ENCODE assay signal across 14 cellular contexts in genomic region chr5:52743529-52743928, GRCh38. TPM values are rescaled to one million over a fixed set of nuclear protein-coding genes. Genes with fewer than 3 reads are reported as not detected.
DNase-seq lines count a peak whose midpoint lies in the region; ATAC-seq, FAIRE-seq and TF ChIP-seq lines count a peak whose summit lies in the region.
"Had no signal": no experiment of that assay in that cellular context is flagged by ENCODE, and none has a peak within 500 bp of the region (broad histone marks: within the 10 kb centered on the region; RNA-seq: fewer than 3 reads in every experiment).

No MANE protein-coding gene starts in this region.

- no peak overlapping the region for H4K91ac ChIP-seq in trophoblast cell (ENCODE audit: low read depth, low read length)

- H3K18ac ChIP-seq in trophoblast cell (ENCODE audit: low read length) = no peak overlapping the region

- peak overlapping the region; percentile 43 for H2BK120ac ChIP-seq in trophoblast cell (ENCODE audit: insufficient read depth, low read length, poor library complexity)

- no peaks in the 10 kb centered on the region for H3K9me3 ChIP-seq in CD4-positive, alpha-beta memory T cell (ENCODE audit: control insufficient read depth in 1 of 2, low read length in 2 of 2)
- H3K9me3 ChIP-seq in trophoblast cell (ENCODE audit: insufficient read depth, low read depth, low read length) (no peaks in the 10 kb centered on the region), pancreas (no peaks in the 10 kb centered on the region)
- H3K9me3 ChIP-seq: breast epithelium had no signal

- H2BK5ac ChIP-seq in trophoblast cell (ENCODE audit: low read depth, low read length, poor library complexity) = no peak overlapping the region

- no peaks in the 10 kb centered on the region for H3K27me3 Mint-ChIP-seq in CD4-positive, alpha-beta memory T cell
- H3K27me3 Mint-ChIP-seq in activated naive CD8-positive, alpha-beta T cell treated with anti-CD3 and anti-CD28 coated beads, Interleukin-2, amount 50 U/mL, for 24 hours = no peaks in the 10 kb centered on the region

- peak overlapping the region; percentile 12 to 75 (median 56) for H3K4me3 Mint-ChIP-seq in CD4-positive, alpha-beta memory T cell
- H3K4me3 Mint-ChIP-seq in activated naive CD8-positive, alpha-beta T cell treated with anti-CD3 and anti-CD28 coated beads, Interleukin-2, amount 50 U/mL, for 24 hours = peak overlapping the region; percentile 12
- H3K4me3 Mint-ChIP-seq: CD14-positive monocyte had no signal

- peaks cover 42 to 67% (median 48%) of the 10 kb centered on the region in 4 donors for H3K4me1 Mint-ChIP-seq in CD4-positive, alpha-beta memory T cell
- peaks cover 67% of the 10 kb centered on the region for H3K4me1 Mint-ChIP-seq in activated naive CD8-positive, alpha-beta T cell treated with anti-CD3 and anti-CD28 coated beads, Interleukin-2, amount 50 U/mL, for 24 hours

- H3K27me3 ChIP-seq in CD4-positive, alpha-beta memory T cell (ENCODE audit: insufficient read depth, low read length) = no peaks in the 10 kb centered on the region
- H3K27me3 ChIP-seq in trophoblast cell (ENCODE audit: insufficient read depth, low read length) (no peaks in the 10 kb centered on the region), pancreas (no peaks in the 10 kb centered on the region)
- H3K27me3 ChIP-seq: breast epithelium had no signal

- H3K27ac ChIP-seq in CD4-positive, alpha-beta memory T cell (ENCODE audit: low read depth, low read length) = peak overlapping the region; percentile 34
- H3K27ac ChIP-seq in trophoblast cell (ENCODE audit: low read depth, low read length) = no peak overlapping the region
- H3K27ac ChIP-seq in pancreas = no peak overlapping the region

- no peaks in the 10 kb centered on the region for H3K36me3 ChIP-seq in CD4-positive, alpha-beta memory T cell (ENCODE audit: insufficient read depth, low read length)
- H3K36me3 ChIP-seq in trophoblast cell (ENCODE audit: control insufficient read depth in 1 of 2, insufficient read depth in 2 of 2, low read length in 2 of 2) (no peaks in the 10 kb centered on the region), pancreas (no peaks in the 10 kb centered on the region)
- H3K36me3 ChIP-seq: breast epithelium had no signal

- H3K4me2 ChIP-seq in trophoblast cell (ENCODE audit: low read length) = no peak overlapping the region

- no peak overlapping the region for H3K23ac ChIP-seq in trophoblast cell (ENCODE audit: low read length)

- no peaks in the 10 kb centered on the region for H3K79me2 ChIP-seq in trophoblast cell (ENCODE audit: control insufficient read depth, insufficient read depth, low read length, poor library complexity)

- ATAC-seq in GM18868 (IDR thresholded peaks at IDR 0.05; ENCODE audit: unreplicated experiment) (peak; percentile 8), pancreas (no peak), HG03520 (IDR thresholded peaks at IDR 0.05; ENCODE audit: unreplicated experiment) (no peak)
- ATAC-seq in activated naive CD8-positive, alpha-beta T cell treated with anti-CD3 and anti-CD28 coated beads, Interleukin-2, amount 50 U/mL, for 24 hours = peak; percentile 22
- ATAC-seq: HCT116, sciatic nerve had no signal

- no peak overlapping the region for H4K12ac ChIP-seq in trophoblast cell (ENCODE audit: low read depth, low read length)

- no peaks in the 10 kb centered on the region for H3K9me3 Mint-ChIP-seq in CD4-positive, alpha-beta memory T cell
- H3K9me3 Mint-ChIP-seq in activated naive CD8-positive, alpha-beta T cell treated with anti-CD3 and anti-CD28 coated beads, Interleukin-2, amount 50 U/mL, for 24 hours = no peaks in the 10 kb centered on the region

- TF ChIP-seq CTCF in pancreas (IDR thresholded peaks at IDR 0.05) = no peak

- peaks cover 49% of the 10 kb centered on the region for H3K4me1 ChIP-seq in CD4-positive, alpha-beta memory T cell (ENCODE audit: insufficient read depth, low read length)
- H3K4me1 ChIP-seq in trophoblast cell (ENCODE audit: control insufficient read depth in 1 of 2, insufficient read depth in 2 of 2, low read length in 2 of 2) = peaks cover 0 to 2% of the 10 kb centered on the region in 2 experiments
- no peaks in the 10 kb centered on the region for H3K4me1 ChIP-seq in pancreas
- H3K4me1 ChIP-seq: breast epithelium had no signal

- CTCF ChIA-PET in CD4-positive, alpha-beta memory T cell (lab: Charles Lee; ENCODE audit: partially characterized antibody) = interaction anchor here (0.9 to 2.7 kb wide), 3 partner anchors 16 to 34 kb away, joined by 4 to 8 read pairs (median 4); no protein-coding TSS in a partner anchor

- H3K9ac ChIP-seq in trophoblast cell (ENCODE audit: low read length) = no peak overlapping the region

- H3K36me3 Mint-ChIP-seq in CD4-positive, alpha-beta memory T cell = no peaks in the 10 kb centered on the region
- H3K36me3 Mint-ChIP-seq in activated naive CD8-positive, alpha-beta T cell treated with anti-CD3 and anti-CD28 coated beads, Interleukin-2, amount 50 U/mL, for 24 hours (ENCODE audit: low read depth) = peaks cover 2% of the 10 kb centered on the region
- H3K36me3 Mint-ChIP-seq: CD14-positive monocyte had no signal

- no peak overlapping the region for H2AFZ ChIP-seq in trophoblast cell (ENCODE audit: insufficient read depth, low read length, poor library complexity)

- no peak for FAIRE-seq in pancreas (lab: Jason Lieb, UNC)

- H4K8ac ChIP-seq in trophoblast cell (ENCODE audit: low read depth, low read length) = no peak overlapping the region

- no peak overlapping the region for H3K4ac ChIP-seq in trophoblast cell (ENCODE audit: low read depth, low read length)

- intact Hi-C loops in CD4-positive, alpha-beta memory T cell (cut with micrococcal nuclease) = loop anchor here (2.0 to 5.0 kb wide), 2 partner anchors 44 to 51 kb away; partner anchors contain the start of genes ITGA1 and PELO
- intact Hi-C loops in pancreas (cut with DNase I) = no loop called here

- no peak overlapping the region for H3K14ac ChIP-seq in trophoblast cell (ENCODE audit: low read length)

- H2AK5ac ChIP-seq in trophoblast cell (ENCODE audit: low read length) = no peak overlapping the region

- no peak for DNase-seq in CD4-positive, alpha-beta memory T cell
- DNase-seq in activated naive CD8-positive, alpha-beta T cell treated with anti-CD3 and anti-CD28 coated beads, Interleukin-2, amount 50 U/mL, for 24 hours = no peak
- DNase-seq in trophoblast cell (no peak), pancreas (no peak), retina (no peak)
- DNase-seq: activated CD4-positive, CD25-positive, alpha-beta regulatory T cell; NCI-H1092; NCI-H2171 had no signal

- no peaks in the 10 kb centered on the region for H3K79me1 ChIP-seq in trophoblast cell (ENCODE audit: low read length)

- POLR2A ChIA-PET in CD4-positive, alpha-beta memory T cell (lab: Charles Lee; ENCODE audit: partially characterized antibody) = interaction anchor here (0.8 to 2.3 kb wide), 7 partner anchors 9 to 56 kb away, joined by 3 to 20 read pairs (median 5); partner anchors contain the start of genes ITGA1 and PELO

- no CpG with 5 or more reads among the region's 3 CpGs for WGBS in trophoblast cell (ENCODE audit: extremely low coverage, insufficient coverage, insufficient read length)
- WGBS in pancreas, 2 donors = 57 to 60% methylated on average over 3 of the region's 3 CpGs

- H2BK12ac ChIP-seq in trophoblast cell (ENCODE audit: low read length) = no peak overlapping the region

- H3K4me3 ChIP-seq in CD4-positive, alpha-beta memory T cell (ENCODE audit: low read length in 2 of 2) = no peak overlapping the region
- no peak overlapping the region for H3K4me3 ChIP-seq in trophoblast cell (ENCODE audit: low read depth, low read length)
- no peak overlapping the region for H3K4me3 ChIP-seq in pancreas
- H3K4me3 ChIP-seq: breast epithelium had no signal

- H3K27ac Mint-ChIP-seq in CD4-positive, alpha-beta memory T cell = peak overlapping the region; percentile 45 to 97 (median 90)
- H3K27ac Mint-ChIP-seq in activated naive CD8-positive, alpha-beta T cell treated with anti-CD3 and anti-CD28 coated beads, Interleukin-2, amount 50 U/mL, for 24 hours = peak overlapping the region; percentile 83

RNA-seq across cellular contexts. Expression of gene ITGA1, which starts 44.2 kb away (rescaled TPM):
- 1 to 10 TPM; 4.2 to 5.8 TPM for total RNA-seq in CD4-positive, alpha-beta memory T cell
- 1 to 10 TPM; 1.9 to 5.5 TPM for polyA plus RNA-seq in CD4-positive, alpha-beta memory T cell
- polyA plus RNA-seq in trophoblast cell (2013) = 15.9 and 16.7 TPM in 2 replicates
- 10 to 100 TPM in 2 of 6 donors, 1 to 10 TPM in 4; 3.2 to 18.3 (median 6.5) TPM for total RNA-seq in pancreas
- polyA plus RNA-seq in pancreas = 1 to 10 TPM; 1.9 to 4.3 TPM

RNA-seq across cellular contexts. Expression of gene PELO, which starts 44.2 kb away (rescaled TPM):
- 10 to 100 TPM; 11.9 to 12.4 TPM for total RNA-seq in CD4-positive, alpha-beta memory T cell
- 1 to 10 TPM; 5.7 to 8.3 TPM for polyA plus RNA-seq in CD4-positive, alpha-beta memory T cell
- polyA plus RNA-seq in trophoblast cell (2013) = 23.4 and 25.1 TPM in 2 replicates
- total RNA-seq in pancreas = 10 to 100 TPM in 2 of 6 donors, 1 to 10 TPM in 4; 6.0 to 12.2 (median 8.2) TPM
- polyA plus RNA-seq in pancreas = 1 to 10 TPM; 2.0 to 7.3 TPM

Comparison
In these comparisons a context has a peak if more than half of its experiments do, and no peak if none do; other contexts are left out.
1. ATAC-seq: peak in GM18868 (single experiment) and activated naive CD8-positive, alpha-beta T cell treated with anti-CD3 and anti-CD28 coated beads, Interleukin-2, amount 50 U/mL, for 24 hours (single experiment); none in pancreas (0 of 4) and HG03520 (single experiment).